Comparison of ENCODE assay signal across 1 cellular context in genomic region chr6:129978148-129978916, GRCh38.
A peak's percentile ranks its signal among the peaks of the same experiment; 100 is the strongest.
TF ChIP-seq lines count a peak whose summit lies in the region.

No MANE protein-coding gene starts in this region.

TF ChIP-seq in HepG2, 621 proteins besides CTCF, POLR2A, EP300 and RAD21 (continued from another document):
- TF ChIP-seq ZNF776 (CRISPR knock-in tag; IDR thresholded peaks at IDR 0.05): no peak
- TF ChIP-seq ATF7 (IDR thresholded peaks at IDR 0.05): peak; percentile 99
- TF ChIP-seq ATF7 (CRISPR knock-in tag; IDR thresholded peaks at IDR 0.05): no peak
- no peak for TF ChIP-seq NFATC3 (CRISPR knock-in tag; IDR thresholded peaks at IDR 0.05)
- TF ChIP-seq RERE (CRISPR knock-in tag; IDR thresholded peaks at IDR 0.05; ENCODE audit: low read depth): no peak
- no peak for TF ChIP-seq NR2F6 (IDR thresholded peaks at IDR 0.05)
- TF ChIP-seq NR2F6 (CRISPR knock-in tag; IDR thresholded peaks at IDR 0.05): no peak
- TF ChIP-seq ATF5 (CRISPR knock-in tag; IDR thresholded peaks at IDR 0.05; ENCODE audit: low read depth): no peak
